11 cellular contexts compared by ENCODE assay signal in the genomic region with DNA sequence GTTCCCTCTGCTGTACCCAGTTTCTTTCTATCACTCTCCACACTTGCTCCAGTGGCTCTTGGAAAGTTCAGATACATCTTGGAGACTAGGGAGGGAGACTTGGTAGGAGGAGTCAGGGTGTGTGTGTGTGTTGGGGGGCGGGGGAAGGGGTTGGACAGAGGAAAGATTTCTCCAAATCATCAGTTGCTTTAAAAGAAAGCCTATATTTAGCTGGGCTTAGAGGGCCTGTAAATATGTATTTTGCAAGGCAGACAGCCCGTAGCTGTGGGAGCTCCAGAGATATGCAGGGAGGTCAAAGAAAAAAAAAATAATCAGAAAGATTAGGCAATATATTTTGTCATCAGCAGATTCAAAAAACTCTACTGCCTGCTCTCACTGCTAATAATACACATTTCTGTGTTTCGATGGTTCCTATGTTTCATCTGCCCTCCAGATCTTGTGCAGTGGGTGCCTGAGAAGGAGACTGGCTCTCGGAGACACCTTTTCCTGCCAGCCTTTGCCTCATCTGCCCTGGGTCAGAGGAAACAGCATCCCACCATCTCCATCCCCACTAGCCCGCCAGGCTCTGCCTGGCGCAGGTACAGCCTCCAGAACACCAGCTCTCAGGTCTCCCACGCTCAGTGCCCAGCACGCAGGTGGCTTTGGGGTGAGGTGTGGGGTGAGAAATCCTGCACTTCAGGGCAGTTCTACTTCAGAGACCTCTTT. TPM values are rescaled to one million over a fixed set of nuclear protein-coding genes. Genes with fewer than 3 reads are reported as not detected.
DNase-seq lines count a peak whose midpoint lies in the region; ATAC-seq, FAIRE-seq and TF ChIP-seq lines count a peak whose summit lies in the region.
"Had no signal": no experiment of that assay in that cellular context is flagged by ENCODE, and none has a peak within 500 bp of the region (broad histone marks: within the 10 kb centered on the region; RNA-seq: fewer than 3 reads in every experiment).

No MANE protein-coding gene starts in this region.

- no peak for TF ChIP-seq RAD21 in K562 (CRISPR knock-in tag; conservative IDR thresholded peaks at IDR 0.05 in 1 of 2, IDR thresholded peaks at IDR 0.05 in 1 of 2)

- TF ChIP-seq POLR2A in K562 (conservative IDR thresholded peaks at IDR 0.05) (no peak), GM12892 (IDR thresholded peaks at IDR 0.05; ENCODE audit: low read depth, low read length) (no peak)

- 56% methylated on average over 8 of the region's 8 CpGs for WGBS in K562 (ENCODE audit: insufficient coverage, low coverage, missing lambda C conversion rate)

- peak overlapping the region; percentile 44 to 55 for H3K4me3 Mint-ChIP-seq in stimulated activated naive CD8-positive, alpha-beta T cell treated with anti-CD3 and anti-CD28 coated beads, Interleukin-15, amount 100 ng/mL, for 72 hours

- H3K79me2 ChIP-seq in K562 (ENCODE audit: control insufficient read depth, insufficient read depth, low read length): peaks cover 17% of the 10 kb centered on the region

- H3K27ac ChIP-seq in K562 (ENCODE audit: extremely low read depth, low read depth, low read length) (no peak overlapping the region), muscle layer of duodenum (ENCODE audit: low read length) (peak overlapping the region; percentile 69)

- TF ChIP-seq EP300 in K562 (IDR thresholded peaks at IDR 0.05; ENCODE audit: low read length): no peak

- H3K9ac ChIP-seq in K562 (ENCODE audit: insufficient read depth in 1 of 2, low read depth in 2 of 2, low read length in 2 of 2): peak overlapping the region in 1 of 2 experiments; percentile 26; a peak in 1 of 4 replicates

- peaks cover 5% of the 10 kb centered on the region for H3K9me1 ChIP-seq in K562 (ENCODE audit: control insufficient read depth, insufficient read depth, low read length)

- no peaks in the 10 kb centered on the region for H3K9me3 Mint-ChIP-seq in stimulated activated naive CD8-positive, alpha-beta T cell treated with anti-CD3 and anti-CD28 coated beads, Interleukin-15, amount 100 ng/mL, for 72 hours

- no peaks in the 10 kb centered on the region for H3K9me3 ChIP-seq in K562 (replicated peaks; ENCODE audit: control insufficient read depth, insufficient read depth, low read depth, low read length)
- no peaks in the 10 kb centered on the region for H3K9me3 ChIP-seq in muscle layer of duodenum (ENCODE audit: control insufficient read depth in 1 of 2, low read length in 2 of 2)

- peaks cover 58% of the 10 kb centered on the region for H3K4me1 Mint-ChIP-seq in stimulated activated naive CD8-positive, alpha-beta T cell treated with anti-CD3 and anti-CD28 coated beads, Interleukin-15, amount 100 ng/mL, for 72 hours

- no peak for DNase-seq in stimulated activated naive CD8-positive, alpha-beta T cell treated with anti-CD3 and anti-CD28 coated beads, Interleukin-15, amount 100 ng/mL, for 72 hours
- no peak for DNase-seq in stimulated activated naive CD8-positive, alpha-beta T cell treated with anti-CD3 and anti-CD28 coated beads, Interleukin-15, Interleukin-2, amounts not matched to agents 100 U/mL and 50 U/mL, for 24 hours
- peak in 1 of 4 experiments; percentile 76 for DNase-seq in K562 (ENCODE audit: extremely low read depth in 1 of 4, low spot score in 3 of 4)
- no peak for DNase-seq in GM12892 (ENCODE audit: insufficient read length)
- no peak for DNase-seq in GM19240 (ENCODE audit: insufficient read length, low spot score)
- no peak for DNase-seq in NK-92 treated with Interleukin-12 subunit alpha and Interleukin-12 subunit beta, amount 100 ng/mL, for 24 hours (lab: John Stamatoyannopoulos, UW)
- DNase-seq in activated CD4-positive, alpha-beta T cell treated with anti-CD3 and anti-CD28 coated beads for 1 hour: no peak
- DNase-seq: SHP77 had no signal

- intact Hi-C loops in K562 (cut with micrococcal nuclease): no loop called here

- peak; percentile 76 for FAIRE-seq in K562 (lab: Jason Lieb, UNC)
- FAIRE-seq in GM12892 (lab: Jason Lieb, UNC): no peak

- TF ChIP-seq CTCF in K562 (IDR thresholded peaks at IDR 0.05 in 2 of 3, conservative IDR thresholded peaks at IDR 0.05 in 1 of 3; ENCODE audit: insufficient read depth in 2 of 3, low read depth in 1 of 3, low read length in 3 of 3): no peak

- H4K20me1 ChIP-seq in K562 (replicated peaks; ENCODE audit: control insufficient read depth, insufficient read depth, low read length): no peaks in the 10 kb centered on the region

- in situ Hi-C loops in K562 (cut with MboI): no loop called here

- peak overlapping the region in 1 of 2 donors; percentile 69 for H3K27ac Mint-ChIP-seq in stimulated activated naive CD8-positive, alpha-beta T cell treated with anti-CD3 and anti-CD28 coated beads, Interleukin-15, amount 100 ng/mL, for 72 hours

- no peak for ATAC-seq in stimulated activated naive CD8-positive, alpha-beta T cell treated with anti-CD3 and anti-CD28 coated beads, Interleukin-15, amount 100 ng/mL, for 72 hours
- no peak for ATAC-seq in stimulated activated naive CD8-positive, alpha-beta T cell treated with anti-CD3 and anti-CD28 coated beads, Interleukin-15, Interleukin-2, amounts not matched to agents 100 U/mL and 50 U/mL, for 24 hours
- peak; percentile 12; the same call in 1 of the 3 replicates for ATAC-seq in K562

- POLR2A ChIA-PET in K562 (lab: Yijun Ruan, JAX): interaction anchor here (1.4 to 1.7 kb wide), 2 partner anchors 10 to 19 kb away, joined by 3 to 5 read pairs; no protein-coding TSS in a partner anchor

- no TSS peak for BruUV-seq in K562 (replicated peaks; lab: Mats Ljungman, UMichigan)

- CTCF ChIA-PET in K562 (lab: Yijun Ruan, JAX; ENCODE audit: low intra/inter-chr PET ratio): no interaction called here

- H3K27me3 Mint-ChIP-seq in stimulated activated naive CD8-positive, alpha-beta T cell treated with anti-CD3 and anti-CD28 coated beads, Interleukin-15, amount 100 ng/mL, for 72 hours: no peaks in the 10 kb centered on the region

- no peaks in the 10 kb centered on the region for H3K36me3 ChIP-seq in K562 (ENCODE audit: control insufficient read depth, insufficient read depth, low read length)
- H3K36me3 ChIP-seq in muscle layer of duodenum (ENCODE audit: control insufficient read depth in 1 of 2, insufficient read depth in 2 of 2, low read length in 2 of 2): no peaks in the 10 kb centered on the region

- peaks cover 38 to 54% of the 10 kb centered on the region in 2 experiments for H3K4me1 ChIP-seq in K562 (replicated peaks in 1 of 2; ENCODE audit: control insufficient read depth in 2 of 2, insufficient read depth in 2 of 2, low read length in 2 of 2)
- H3K4me1 ChIP-seq in muscle layer of duodenum (ENCODE audit: control insufficient read depth in 1 of 2, insufficient read depth in 2 of 2, low read length in 2 of 2): peaks cover 29 to 40% of the 10 kb centered on the region in 2 donors

- H3K27me3 ChIP-seq in K562 (ENCODE audit: control insufficient read depth in 2 of 2, insufficient read depth in 2 of 2, low read length in 2 of 2) (no peaks in the 10 kb centered on the region), muscle layer of duodenum (ENCODE audit: low read depth, low read length) (no peaks in the 10 kb centered on the region)

- no peak overlapping the region for H3K4me2 ChIP-seq in K562 (ENCODE audit: insufficient read depth, low read length)

- no peak overlapping the region for H3K4me3 ChIP-seq in K562
- H3K4me3 ChIP-seq in muscle layer of duodenum (ENCODE audit: low read depth in 1 of 2, low read length in 2 of 2): no peak overlapping the region

- H2AFZ ChIP-seq in K562 (ENCODE audit: low read depth, low read length): peak overlapping the region; percentile 58

RNA-seq across cellular contexts. Expression of a gene that starts 4.8 kb away (rescaled TPM):
- 29.7 and 49.5 TPM in 2 replicates for total RNA-seq in K562 (2011; cell fraction: chromatin; rRNA removed; ENCODE audit: low replicate concordance)
- total RNA-seq in K562 (2011; cell fraction: nucleolus; rRNA removed): 27.6 and 29.7 TPM in 2 replicates
- total RNA-seq in K562 (2011; cell fraction: nucleoplasm; rRNA removed): 29.0 and 30.6 TPM in 2 replicates
- total RNA-seq in K562 (2014; rRNA removed): 45.5 and 52.9 TPM in 2 replicates
- total RNA-seq in K562 (2014; rRNA removed; fragmentation: Illumina TruSeq; extraction: Trizol): 9.9 and 14.5 TPM in 2 replicates
- total RNA-seq in K562 (2015; rRNA removed; fragmentation: Illumina TruSeq; extraction: Trizol): 28.6 and 29.0 TPM in 2 replicates
- total RNA-seq in K562 (2021): 56.6 and 63.5 TPM in 2 replicates
- polyA plus RNA-seq in K562 (2011; rRNA removed): 11.6 and 12.7 TPM in 2 replicates
- polyA plus RNA-seq in K562 (2011; cell fraction: cytosol; rRNA removed): 11.9 and 15.6 TPM in 2 replicates
- 50.9 and 52.5 TPM in 2 replicates for polyA plus RNA-seq in K562 (2011; cell fraction: nucleus; rRNA removed)
- 27.4 and 32.9 TPM in 2 replicates for polyA plus RNA-seq in K562 (2012)
- 24.7 and 25.5 TPM in 2 replicates for polyA plus RNA-seq in K562 (2014; fragmentation: Illumina TruSeq; extraction: Trizol)
- under 1 TPM; 0.10 to 0.13 TPM for polyA plus RNA-seq in K562 (2014; fragmentation: Nextera tagmentation; extraction: Ambion mirVana)
- polyA plus RNA-seq in K562 (2014; rRNA removed): 34.2 and 35.7 TPM in 2 replicates
- 18.9 and 21.8 TPM in 2 replicates for polyA minus RNA-seq in K562 (2011; rRNA and poly(A)+ RNA removed)
- 17.7 and 18.7 TPM in 2 replicates for polyA minus RNA-seq in K562 (2011; cell fraction: cytosol; rRNA and poly(A)+ RNA removed)
- 12.4 and 25.9 TPM in 2 replicates for polyA minus RNA-seq in K562 (2011; cell fraction: nucleus; rRNA and poly(A)+ RNA removed)
- polyA plus RNA-seq in GM12892 (2012; ENCODE audit: missing spikeins): 32.1 TPM

RNA-seq across cellular contexts. Expression of a gene that starts 10.5 kb away (rescaled TPM):
- not detected in 2 replicates for total RNA-seq in K562 (2011; cell fraction: chromatin; rRNA removed; ENCODE audit: low replicate concordance)
- total RNA-seq in K562 (2011; cell fraction: nucleolus; rRNA removed): not detected in 2 replicates
- not detected in 2 replicates for total RNA-seq in K562 (2011; cell fraction: nucleoplasm; rRNA removed)
- not detected in 2 replicates for total RNA-seq in K562 (2014; rRNA removed)
- not detected in 2 replicates for total RNA-seq in K562 (2014; rRNA removed; fragmentation: Illumina TruSeq; extraction: Trizol)
- total RNA-seq in K562 (2015; rRNA removed; fragmentation: Illumina TruSeq; extraction: Trizol): not detected in 2 replicates
- not detected in 2 replicates for total RNA-seq in K562 (2021)
- not detected in 2 replicates for polyA plus RNA-seq in K562 (2011; rRNA removed)
- polyA plus RNA-seq in K562 (2011; cell fraction: cytosol; rRNA removed): not detected in 2 replicates
- not detected in 2 replicates for polyA plus RNA-seq in K562 (2011; cell fraction: nucleus; rRNA removed)
- not detected in 2 replicates for polyA plus RNA-seq in K562 (2012)
- polyA plus RNA-seq in K562 (2014; fragmentation: Illumina TruSeq; extraction: Trizol): not detected in 2 replicates
- not detected for polyA plus RNA-seq in K562 (2014; fragmentation: Nextera tagmentation; extraction: Ambion mirVana)
- polyA plus RNA-seq in K562 (2014; rRNA removed): not detected in 2 replicates
- not detected in 2 replicates for polyA minus RNA-seq in K562 (2011; rRNA and poly(A)+ RNA removed)
- polyA minus RNA-seq in K562 (2011; cell fraction: cytosol; rRNA and poly(A)+ RNA removed): not detected in 2 replicates
- polyA minus RNA-seq in K562 (2011; cell fraction: nucleus; rRNA and poly(A)+ RNA removed): not detected in 2 replicates
- 0.68 TPM for polyA plus RNA-seq in GM12892 (2012; ENCODE audit: missing spikeins)
- total RNA-seq: M059J, mononuclear cell had no signal

RNA-seq across cellular contexts. Expression of a gene that starts 25.3 kb away (rescaled TPM):
- 0.18 and 1.0 TPM in 2 replicates for total RNA-seq in K562 (2011; cell fraction: chromatin; rRNA removed; ENCODE audit: low replicate concordance)
- 0.50 TPM in 1 of 2 replicates, not detected in the other for total RNA-seq in K562 (2011; cell fraction: nucleolus; rRNA removed)
- not detected in 2 replicates for total RNA-seq in K562 (2011; cell fraction: nucleoplasm; rRNA removed)
- total RNA-seq in K562 (2014; rRNA removed) (not detected in 2 replicates), K562 (2014; rRNA removed; fragmentation: Illumina TruSeq; extraction: Trizol) (not detected in 2 replicates), K562 (2015; rRNA removed; fragmentation: Illumina TruSeq; extraction: Trizol) (not detected in 2 replicates), K562 (2021) (0.07 TPM in 1 of 2 replicates, not detected in the other)
- polyA plus RNA-seq in K562 (2011; rRNA removed) (0.14 TPM in 1 of 2 replicates, not detected in the other), K562 (2014; fragmentation: Illumina TruSeq; extraction: Trizol) (0.04 TPM in 1 of 2 replicates, not detected in the other), K562 (2014; fragmentation: Nextera tagmentation; extraction: Ambion mirVana) (not detected), K562 (2014; rRNA removed) (0.11 TPM in 1 of 2 replicates, not detected in the other)
- 0.01 and 0.10 TPM in 2 replicates for polyA plus RNA-seq in K562 (2011; cell fraction: cytosol; rRNA removed)
- 0.15 and 0.24 TPM in 2 replicates for polyA plus RNA-seq in K562 (2011; cell fraction: nucleus; rRNA removed)
- polyA plus RNA-seq in K562 (2012): 0.07 and 0.22 TPM in 2 replicates
- 0.15 TPM in 1 of 2 replicates, not detected in the other for polyA minus RNA-seq in K562 (2011; rRNA and poly(A)+ RNA removed)
- polyA minus RNA-seq in K562 (2011; cell fraction: cytosol; rRNA and poly(A)+ RNA removed): not detected in 2 replicates
- polyA minus RNA-seq in K562 (2011; cell fraction: nucleus; rRNA and poly(A)+ RNA removed): not detected in 2 replicates
- 0.40 TPM for polyA plus RNA-seq in GM12892 (2012; ENCODE audit: missing spikeins)

RNA-seq across cellular contexts. Expression of a gene that starts 46.2 kb away (rescaled TPM):
- total RNA-seq in K562 (2011; cell fraction: chromatin; rRNA removed; ENCODE audit: low replicate concordance): 3.2 and 16.9 TPM in 2 replicates
- 5.7 and 9.0 TPM in 2 replicates for total RNA-seq in K562 (2011; cell fraction: nucleolus; rRNA removed)
- total RNA-seq in K562 (2011; cell fraction: nucleoplasm; rRNA removed): 3.7 and 4.2 TPM in 2 replicates
- total RNA-seq in K562 (2014; rRNA removed) (0.86 and 0.91 TPM in 2 replicates), K562 (2014; rRNA removed; fragmentation: Illumina TruSeq; extraction: Trizol) (0.15 TPM in 1 of 2 replicates, not detected in the other), K562 (2015; rRNA removed; fragmentation: Illumina TruSeq; extraction: Trizol) (0.08 and 0.18 TPM in 2 replicates), K562 (2021) (2.8 and 3.4 TPM in 2 replicates)
- polyA plus RNA-seq in K562 (2011; rRNA removed) (0.11 and 0.20 TPM in 2 replicates), K562 (2014; fragmentation: Illumina TruSeq; extraction: Trizol) (0.64 and 0.91 TPM in 2 replicates), K562 (2014; fragmentation: Nextera tagmentation; extraction: Ambion mirVana) (under 1 TPM; 0.04 to 0.06 TPM), K562 (2014; rRNA removed) (0.86 and 0.95 TPM in 2 replicates)
- 0.16 and 0.27 TPM in 2 replicates for polyA plus RNA-seq in K562 (2011; cell fraction: cytosol; rRNA removed)
- 2.0 and 4.9 TPM in 2 replicates for polyA plus RNA-seq in K562 (2011; cell fraction: nucleus; rRNA removed)
- polyA plus RNA-seq in K562 (2012): 1.1 and 1.7 TPM in 2 replicates
- polyA minus RNA-seq in K562 (2011; rRNA and poly(A)+ RNA removed): 0.25 and 1.1 TPM in 2 replicates
- 2.0 and 3.3 TPM in 2 replicates for polyA minus RNA-seq in K562 (2011; cell fraction: cytosol; rRNA and poly(A)+ RNA removed)
- 2.3 and 3.1 TPM in 2 replicates for polyA minus RNA-seq in K562 (2011; cell fraction: nucleus; rRNA and poly(A)+ RNA removed)
- polyA plus RNA-seq in GM12892 (2012; ENCODE audit: missing spikeins): 4.8 TPM
